ENCODE assay signal across 16 cellular contexts in genomic region chr2:168060956-168061750, GRCh38.
DNase-seq lines count a peak whose midpoint lies in the region; ATAC-seq, FAIRE-seq and TF ChIP-seq lines count a peak whose summit lies in the region.
"Had no signal": no experiment of that assay in that cellular context is flagged by ENCODE, and none has a peak within 500 bp of the region (broad histone marks: within the 10 kb centered on the region; RNA-seq: fewer than 3 reads in every experiment).

No MANE protein-coding gene starts in this region.

- no peak overlapping the region for H3K4me3 Mint-ChIP-seq in astrocyte (ENCODE audit: unreplicated experiment)
- H3K4me3 Mint-ChIP-seq in activated naive CD4-positive, alpha-beta T cell treated with anti-CD3 and anti-CD28 coated beads, Interleukin-2, amount 10 ng/mL, durations not matched to agents 7 days and 5 days = no peak overlapping the region

- no peaks in the 10 kb centered on the region for H3K27me3 Mint-ChIP-seq in astrocyte (ENCODE audit: low read depth, unreplicated experiment)
- no peaks in the 10 kb centered on the region for H3K27me3 Mint-ChIP-seq in activated naive CD4-positive, alpha-beta T cell treated with anti-CD3 and anti-CD28 coated beads, Interleukin-2, amount 10 ng/mL, durations not matched to agents 7 days and 5 days

- no peaks in the 10 kb centered on the region for H3K9me3 Mint-ChIP-seq in astrocyte (ENCODE audit: unreplicated experiment)
- no peaks in the 10 kb centered on the region for H3K9me3 Mint-ChIP-seq in activated naive CD4-positive, alpha-beta T cell treated with anti-CD3 and anti-CD28 coated beads, Interleukin-2, amount 10 ng/mL, durations not matched to agents 7 days and 5 days

- H3K4me1 Mint-ChIP-seq in astrocyte (ENCODE audit: low read depth, unreplicated experiment) = peaks cover 9% of the 10 kb centered on the region
- no peaks in the 10 kb centered on the region for H3K4me1 Mint-ChIP-seq in activated naive CD4-positive, alpha-beta T cell treated with anti-CD3 and anti-CD28 coated beads, Interleukin-2, amount 10 ng/mL, durations not matched to agents 7 days and 5 days

- no peaks in the 10 kb centered on the region for H3K79me2 ChIP-seq in astrocyte (ENCODE audit: insufficient read depth, low read length)

- H3K27ac ChIP-seq in astrocyte (ENCODE audit: low read depth, low read length) = peak overlapping the region; percentile 7
- H3K27ac ChIP-seq: adrenal gland, testis had no signal

- no peak for FAIRE-seq in astrocyte (lab: Jason Lieb, UNC)
- FAIRE-seq: GM12892 had no signal

- no peaks in the 10 kb centered on the region for H4K20me1 ChIP-seq in astrocyte (ENCODE audit: insufficient read depth, low read length)

- H3K9ac ChIP-seq in astrocyte (ENCODE audit: low read length) = no peak overlapping the region

- H3K27ac Mint-ChIP-seq in astrocyte (ENCODE audit: unreplicated experiment) = peak overlapping the region; percentile 34
- H3K27ac Mint-ChIP-seq in activated naive CD4-positive, alpha-beta T cell treated with anti-CD3 and anti-CD28 coated beads, Interleukin-2, amount 10 ng/mL, durations not matched to agents 7 days and 5 days = no peak overlapping the region

- no peak overlapping the region for H2AFZ ChIP-seq in astrocyte (ENCODE audit: low read depth, low read length)

- no peaks in the 10 kb centered on the region for H3K27me3 ChIP-seq in astrocyte (ENCODE audit: insufficient read depth, low read length)
- H3K27me3 ChIP-seq: adrenal gland, testis had no signal

- CTCF ChIA-PET in activated naive CD4-positive, alpha-beta T cell treated with anti-CD3 and anti-CD28 coated beads, Interleukin-2, amount 10 ng/mL, durations not matched to agents 7 days and 5 days (lab: Charles Lee) = no interaction called here

- H3K4me3 ChIP-seq in astrocyte (ENCODE audit: insufficient read depth, low read depth, low read length) = no peak overlapping the region
- H3K4me3 ChIP-seq: adrenal gland, testis had no signal

- no peaks in the 10 kb centered on the region for H3K36me3 ChIP-seq in astrocyte (ENCODE audit: insufficient read depth, low read length)
- H3K36me3 ChIP-seq: adrenal gland had no signal

- no peak for TF ChIP-seq CTCF in astrocyte (IDR thresholded peaks at IDR 0.05; ENCODE audit: insufficient read depth, low read depth, low read length)

- peaks cover 8% of the 10 kb centered on the region for H3K36me3 Mint-ChIP-seq in astrocyte (ENCODE audit: low read depth, unreplicated experiment)
- H3K36me3 Mint-ChIP-seq in activated naive CD4-positive, alpha-beta T cell treated with anti-CD3 and anti-CD28 coated beads, Interleukin-2, amount 10 ng/mL, durations not matched to agents 7 days and 5 days = peaks cover 14% of the 10 kb centered on the region

- DNase-seq in GM04504 (ENCODE audit: low read depth) (peak; percentile 13), astrocyte (ENCODE audit: low read depth) (peak; percentile 20), foreskin melanocyte (peak; percentile 63), stromal cell of bone marrow (ENCODE audit: low read depth) (peak; percentile 34)
- DNase-seq in activated naive CD4-positive, alpha-beta T cell treated with anti-CD3 and anti-CD28 coated beads, Interleukin-2, amount 10 ng/mL, durations not matched to agents 7 days and 5 days = no peak
- no peak for DNase-seq in activated effector memory CD4-positive, alpha-beta T cell treated with Interleukin-2 at 50 U/mL for 16 hours
- DNase-seq: activated CD4-positive, CD25-positive, alpha-beta regulatory T cell; activated T-cell treated with anti-CD3 and anti-CD28 coated beads for 4 hours; adrenal gland; DMS79; effector CD8-positive, alpha-beta T cell; NCI-H2171; stimulated activated CD4-positive, alpha-beta T cell treated with anti-CD3 and anti-CD28 coated beads, Interleukin-12 subunit alpha, Interleukin-12 subunit beta, amount 100 ng/mL, for 4 hours; testis had no signal

- ATAC-seq in HG02588 (IDR thresholded peaks at IDR 0.05; ENCODE audit: unreplicated experiment) = no peak

- no peaks in the 10 kb centered on the region for H3K4me1 ChIP-seq in astrocyte (ENCODE audit: insufficient read depth, low read length)
- H3K4me1 ChIP-seq: testis had no signal

- H3K9me3 ChIP-seq in astrocyte (ENCODE audit: insufficient read depth, low read depth, low read length) = no peaks in the 10 kb centered on the region
- H3K9me3 ChIP-seq: adrenal gland, testis had no signal

- H3K4me2 ChIP-seq in astrocyte (ENCODE audit: low read length) = no peak overlapping the region

Comparison
In these comparisons a context has a peak if more than half of its experiments do, and no peak if none do; other contexts are left out.
1. DNase-seq: peak in GM04504 (single experiment), astrocyte (single experiment), foreskin melanocyte (single experiment) and stromal cell of bone marrow (single experiment); none in activated naive CD4-positive, alpha-beta T cell treated with anti-CD3 and anti-CD28 coated beads, Interleukin-2, amount 10 ng/mL, durations not matched to agents 7 days and 5 days (single experiment) and activated effector memory CD4-positive, alpha-beta T cell treated with Interleukin-2 at 50 U/mL for 16 hours (single experiment).